11 cellular contexts compared by ENCODE assay signal in genomic region chr13:96993660-96994029, GRCh38. TPM values are rescaled to one million over a fixed set of nuclear protein-coding genes. Genes with fewer than 3 reads are reported as not detected.
DNase-seq lines count a peak whose midpoint lies in the region; ATAC-seq and TF ChIP-seq lines count a peak whose summit lies in the region.
"Had no signal": no experiment of that assay in that cellular context is flagged by ENCODE, and none has a peak within 500 bp of the region (broad histone marks: within the 10 kb centered on the region; RNA-seq: fewer than 3 reads in every experiment).

No MANE protein-coding gene starts in this region.

- no peak overlapping the region for H2BK5ac ChIP-seq in mesendoderm (ENCODE audit: low read length)

- H3K79me2 ChIP-seq in MM.1S (ENCODE audit: low read length) (no peaks in the 10 kb centered on the region), mesendoderm (ENCODE audit: control insufficient read depth, insufficient read depth, low read length) (no peaks in the 10 kb centered on the region)

- WGBS in ectodermal cell, 2 experiments = 36 to 49% methylated on average over 2 to 7 of the region's 7 CpGs
- WGBS in mesendoderm (ENCODE audit: extremely low coverage, insufficient coverage, low lambda C conversion rate) = no CpG with 5 or more reads among the region's 7 CpGs
- 15% methylated on average over 7 of the region's 7 CpGs for WGBS in suprapubic skin

- H3K23ac ChIP-seq in mesendoderm (ENCODE audit: low read length) = no peak overlapping the region

- no peak overlapping the region for H2BK15ac ChIP-seq in mesendoderm (replicated peaks; ENCODE audit: low read depth)

- TF ChIP-seq EP300 in suprapubic skin (IDR thresholded peaks at IDR 0.05) = no peak

- TF ChIP-seq POLR2A in suprapubic skin (IDR thresholded peaks at IDR 0.05) = no peak

- H3K36me3 ChIP-seq in MM.1S (replicated peaks; ENCODE audit: insufficient read depth, low read length) = no peaks in the 10 kb centered on the region
- H3K36me3 ChIP-seq in ectodermal cell (ENCODE audit: control insufficient read depth, insufficient read depth, low read length) = no peaks in the 10 kb centered on the region
- no peaks in the 10 kb centered on the region for H3K36me3 ChIP-seq in mesendoderm (ENCODE audit: control insufficient read depth, insufficient read depth, low read length)
- H3K36me3 ChIP-seq in suprapubic skin = no peaks in the 10 kb centered on the region
- H3K36me3 ChIP-seq: right lobe of liver had no signal

- H3F3A ChIP-seq in MM.1S (ENCODE audit: insufficient read depth, low read length) = no peaks in the 10 kb centered on the region

- TF ChIP-seq CTCF in MM.1S (IDR thresholded peaks at IDR 0.05; ENCODE audit: low read length) (no peak), suprapubic skin (IDR thresholded peaks at IDR 0.05) (no peak)

- H3K4me2 ChIP-seq in MM.1S (ENCODE audit: low read depth, low read length) (peak overlapping the region; percentile 74), mesendoderm (ENCODE audit: low read length) (peak overlapping the region; percentile 77)

- peak overlapping the region; percentile 81 for H2AFZ ChIP-seq in MM.1S (ENCODE audit: low read length)

- H4K20me1 ChIP-seq in MM.1S (ENCODE audit: insufficient read depth, low read length) = no peaks in the 10 kb centered on the region

- H3K27me3 ChIP-seq in MM.1S (replicated peaks; ENCODE audit: insufficient read depth, low read length) (no peaks in the 10 kb centered on the region), ectodermal cell (ENCODE audit: control insufficient read depth, insufficient read depth, low read length, poor library complexity, severe bottlenecking) (peaks cover 51% of the 10 kb centered on the region), mesendoderm (ENCODE audit: insufficient read depth, low read length, poor library complexity) (peaks cover 10% of the 10 kb centered on the region), suprapubic skin (peaks cover 10% of the 10 kb centered on the region)

- no peak overlapping the region for H4K5ac ChIP-seq in mesendoderm (ENCODE audit: low read length)

- no peaks in the 10 kb centered on the region for H3K9me3 ChIP-seq in MM.1S (replicated peaks; ENCODE audit: insufficient read depth, low read length)
- no peaks in the 10 kb centered on the region for H3K9me3 ChIP-seq in ectodermal cell (ENCODE audit: control insufficient read depth, low read length)
- no peaks in the 10 kb centered on the region for H3K9me3 ChIP-seq in suprapubic skin
- H3K9me3 ChIP-seq: right lobe of liver had no signal

- peak overlapping the region; percentile 82 for H3K56ac ChIP-seq in mesendoderm (ENCODE audit: low read length)

- H3K18ac ChIP-seq in mesendoderm (ENCODE audit: low read length) = no peak overlapping the region

- no peak for ATAC-seq in GM21360 (IDR thresholded peaks at IDR 0.05; ENCODE audit: unreplicated experiment)

- H3K79me1 ChIP-seq in mesendoderm (ENCODE audit: low read length) = no peaks in the 10 kb centered on the region

- no peak overlapping the region for H4K8ac ChIP-seq in mesendoderm (ENCODE audit: low read depth, low read length)

- no peak overlapping the region for H3K4ac ChIP-seq in mesendoderm (ENCODE audit: low read depth, low read length)

- H3K4me1 ChIP-seq in MM.1S (ENCODE audit: low read length) (no peaks in the 10 kb centered on the region), ectodermal cell (ENCODE audit: control insufficient read depth, insufficient read depth, low read length) (peaks cover 6% of the 10 kb centered on the region), mesendoderm (ENCODE audit: control insufficient read depth, low read depth, low read length) (no peaks in the 10 kb centered on the region), suprapubic skin (peaks cover 15% of the 10 kb centered on the region)
- H3K4me1 ChIP-seq: right lobe of liver had no signal

- no peaks in the 10 kb centered on the region for H3K9me2 ChIP-seq in MM.1S (replicated peaks; ENCODE audit: insufficient read depth, low read length)

- DNase-seq in MM.1S (no peak), mesendoderm (peak; percentile 43), suprapubic skin (ENCODE audit: low spot score in 2 of 2) (no peak), inferior parietal cortex (ENCODE audit: extremely low spot score) (no peak), NOMO-1 treated with DMSO at 0.1 percent for 48 hours (lab: John Stamatoyannopoulos, UW; ENCODE audit: unreplicated experiment) (no peak)
- no peak for DNase-seq in stimulated activated naive CD4-positive, alpha-beta T cell treated with Interleukin-2 at 50 U/mL for 16 hours (lab: John Stamatoyannopoulos, UW)
- DNase-seq: NCI-H2029 had no signal

- peak overlapping the region; percentile 78 for H3K4me3 ChIP-seq in MM.1S (ENCODE audit: low read length)
- peak overlapping the region; percentile 37 for H3K4me3 ChIP-seq in ectodermal cell (ENCODE audit: insufficient read depth, low read depth, low read length)
- peak overlapping the region; percentile 33 for H3K4me3 ChIP-seq in mesendoderm (ENCODE audit: low read length)
- H3K4me3 ChIP-seq in suprapubic skin = peak overlapping the region; percentile 58

- H2AK5ac ChIP-seq in mesendoderm (ENCODE audit: low read length) = no peak overlapping the region

- H3K9ac ChIP-seq in MM.1S (ENCODE audit: low read length) (peak overlapping the region; percentile 55; the same call in 1 of the 2 replicates), mesendoderm (ENCODE audit: low read length) (peak overlapping the region; percentile 58)

- H3K27ac ChIP-seq in MM.1S (ENCODE audit: low read length) (no peak overlapping the region), ectodermal cell (ENCODE audit: insufficient read depth, low read depth, low read length, poor library complexity, severe bottlenecking) (no peak overlapping the region), mesendoderm (ENCODE audit: low read depth, low read length) (no peak overlapping the region), suprapubic skin (peak overlapping the region; percentile 75)
- H3K27ac ChIP-seq: right lobe of liver had no signal

- no peak overlapping the region for H2BK120ac ChIP-seq in mesendoderm (ENCODE audit: low read depth, low read length)

RNA-seq across cellular contexts. Expression of gene OXGR1, which starts 0.6 kb away (rescaled TPM):
- 2.5 TPM for polyA plus RNA-seq in ectodermal cell (2013, experiment 1 of 4)
- polyA plus RNA-seq in ectodermal cell (2013, experiment 2 of 4) = 2.5 TPM
- polyA plus RNA-seq in ectodermal cell (2013, experiment 3 of 4) = 2.1 TPM
- polyA plus RNA-seq in ectodermal cell (2013, experiment 4 of 4) = 2.6 TPM
- polyA plus RNA-seq in mesendoderm (2013, experiment 1 of 2) = 0.11 TPM
- polyA plus RNA-seq in mesendoderm (2013, experiment 2 of 2) = 0.22 TPM
- 10 to 100 TPM in 2 of 4 donors, 1 to 10 TPM in 2; 3.8 to 19.5 (median 8.7) TPM for total RNA-seq in suprapubic skin
- total RNA-seq: activated T-helper 2 cell treated with anti-CD3 and anti-CD28 coated beads, Interferon-gamma antibody, Interleukin-2, Interleukin-4, amounts not matched to agents 10 μg/mL and 5 μg/mL and 100 μg/mL, durations not matched to agents 14 hours and 24 hours and 36 hours; right lobe of liver had no signal
